Comparison of ENCODE assay signal across 6 cellular contexts in genomic region chr2:131966671-131967070, GRCh38.
DNase-seq lines count a peak whose midpoint lies in the region; ATAC-seq, FAIRE-seq and TF ChIP-seq lines count a peak whose summit lies in the region.
"Not testable (repeated sequence)": the region's sequence is repeated elsewhere in the genome, so short reads cannot be mapped to it uniquely, and the experiment has no call there.

No MANE protein-coding gene starts in this region.

- TF ChIP-seq POLR2A in K562 (conservative IDR thresholded peaks at IDR 0.05); testis (IDR thresholded peaks at IDR 0.05): not testable (repeated sequence)

- H3K36me3 ChIP-seq in K562 (ENCODE audit: control insufficient read depth, insufficient read depth, low read length); testis (ENCODE audit: low read depth, missing control alignments): not testable (repeated sequence)

- in situ Hi-C loops in K562 (cut with MboI) = not testable (repeated sequence)

- TF ChIP-seq CTCF in K562 (IDR thresholded peaks at IDR 0.05 in 2 of 3, conservative IDR thresholded peaks at IDR 0.05 in 1 of 3; ENCODE audit: insufficient read depth in 2 of 3, low read depth in 1 of 3, low read length in 3 of 3); testis (IDR thresholded peaks at IDR 0.05): not testable (repeated sequence)

- peak overlapping the region; percentile 21; the same call in 1 of the 2 replicates for H3K4me3 ChIP-seq in K562
- H3K4me3 ChIP-seq in testis = peak overlapping the region; percentile 44 to 56

- not testable (repeated sequence) for BruUV-seq in K562 (replicated peaks; lab: Mats Ljungman, UMichigan)

- H3K27ac ChIP-seq in K562 (ENCODE audit: extremely low read depth, low read depth, low read length); testis: not testable (repeated sequence)

- H4K20me1 ChIP-seq in K562 (replicated peaks; ENCODE audit: control insufficient read depth, insufficient read depth, low read length) = not testable (repeated sequence)

- H3K9ac ChIP-seq in K562 (ENCODE audit: insufficient read depth in 1 of 2, low read depth in 2 of 2, low read length in 2 of 2) = not testable (repeated sequence)

- not testable (repeated sequence) for H3K79me2 ChIP-seq in K562 (ENCODE audit: control insufficient read depth, insufficient read depth, low read length)

- not testable (repeated sequence) for TF ChIP-seq EP300 in K562 (IDR thresholded peaks at IDR 0.05; ENCODE audit: low read length)

- 0 out of 2 replicates have a peak overlapping the region, but pooled peaks have one; percentile 4 for H3K4me2 ChIP-seq in K562 (ENCODE audit: insufficient read depth, low read length)

- CTCF ChIA-PET in K562 (lab: Yijun Ruan, JAX; ENCODE audit: low intra/inter-chr PET ratio) = not testable (repeated sequence)

- 24% methylated on average over 9 of the region's 10 CpGs for WGBS in K562 (ENCODE audit: insufficient coverage, low coverage, missing lambda C conversion rate)
- WGBS in testis, 2 donors = 58 to 77% methylated on average over 10 of the region's 10 CpGs

- not testable (repeated sequence) for H2AFZ ChIP-seq in K562 (ENCODE audit: low read depth, low read length)

- not testable (repeated sequence) for H3K27me3 ChIP-seq in K562 (ENCODE audit: control insufficient read depth in 2 of 2, insufficient read depth in 2 of 2, low read length in 2 of 2); testis

- H3K9me3 ChIP-seq in K562 (replicated peaks; ENCODE audit: control insufficient read depth, insufficient read depth, low read depth, low read length); testis: not testable (repeated sequence)

- POLR2A ChIA-PET in K562 (lab: Yijun Ruan, JAX) = not testable (repeated sequence)

- H3K9me1 ChIP-seq in K562 (ENCODE audit: control insufficient read depth, insufficient read depth, low read length) = not testable (repeated sequence)

- DNase-seq in DMS53 (lab: John Stamatoyannopoulos, UW) (peak; percentile 75), NCI-H2227 (lab: John Stamatoyannopoulos, UW; ENCODE audit: unreplicated experiment) (peak; percentile 50), NCI-H510A treated with DMSO at 0.1 percent for 48 hours (lab: John Stamatoyannopoulos, UW) (peak; percentile 33), NCI-H748 (lab: John Stamatoyannopoulos, UW; ENCODE audit: unreplicated experiment) (peak; percentile 57), testis (peak; percentile 71)
- not testable (repeated sequence) for DNase-seq in K562 (ENCODE audit: extremely low read depth in 1 of 4, low spot score in 3 of 4)

- intact Hi-C loops in K562 (cut with micrococcal nuclease); testis (cut with DNase I; ENCODE audit: low total_unique reads): not testable (repeated sequence)

- TF ChIP-seq RAD21 in K562 (CRISPR knock-in tag; conservative IDR thresholded peaks at IDR 0.05 in 1 of 2, IDR thresholded peaks at IDR 0.05 in 1 of 2) = not testable (repeated sequence)

- peak; percentile 75 for ATAC-seq in K562

- FAIRE-seq in K562 (lab: Jason Lieb, UNC) = not testable (repeated sequence)

- H3K4me1 ChIP-seq in K562 (replicated peaks in 1 of 2; ENCODE audit: control insufficient read depth in 2 of 2, insufficient read depth in 2 of 2, low read length in 2 of 2); testis: not testable (repeated sequence)

TF ChIP-seq in K562, 482 proteins besides CTCF, POLR2A, EP300 and RAD21:
- peak; percentile 49 for TF ChIP-seq NFYB (IDR thresholded peaks at IDR 0.05; ENCODE audit: extremely low read depth, insufficient read length)
